8 cellular contexts compared by ENCODE assay signal in the genomic region with DNA sequence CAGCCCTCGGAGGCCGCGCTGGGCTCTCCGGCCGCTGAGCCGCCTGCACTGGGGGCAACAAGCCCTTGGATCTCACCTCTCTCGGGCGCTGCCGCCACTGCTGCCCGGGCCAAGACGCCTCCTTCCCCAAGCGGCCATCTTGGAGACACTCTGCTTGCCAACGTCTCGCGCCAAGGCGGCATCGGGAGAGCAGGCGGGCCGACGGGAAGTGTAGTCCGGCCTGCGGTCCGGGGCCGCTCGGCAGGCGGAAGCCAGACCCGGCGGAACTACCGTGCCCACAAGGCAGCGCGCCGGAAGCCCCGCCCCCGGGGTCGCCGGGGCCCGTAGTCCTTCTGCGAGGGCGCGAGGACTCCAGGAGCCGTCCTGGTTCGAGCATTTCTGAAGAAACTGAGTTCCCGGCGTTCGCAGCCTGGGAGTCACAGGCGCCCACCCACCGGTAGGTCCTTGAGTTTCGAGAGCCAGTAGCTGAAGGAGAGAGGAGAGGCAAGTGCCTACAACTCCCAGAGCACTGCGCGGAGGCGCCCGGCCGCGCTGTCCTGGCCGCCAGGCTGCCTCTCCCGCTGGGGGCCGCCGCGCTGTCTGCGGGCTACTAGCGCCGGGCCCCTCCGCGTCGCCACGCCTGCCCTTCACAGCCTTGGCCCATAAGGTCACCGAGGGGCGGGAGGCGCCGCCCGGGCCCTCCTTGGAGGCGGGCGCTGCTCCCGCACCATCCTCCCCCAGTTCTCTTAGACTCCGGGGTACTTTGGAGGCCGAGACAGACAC. TPM values are rescaled to one million over a fixed set of nuclear protein-coding genes. Genes with fewer than 3 reads are reported as not detected.
DNase-seq lines count a peak whose midpoint lies in the region; ATAC-seq and TF ChIP-seq lines count a peak whose summit lies in the region.

TSS of gene TMEM11 (minus strand) at position 147 of the 762 bp plus-strand sequence. CDS start at position 138, 9 bp downstream.

- in situ Hi-C loops in Panc1 (cut with HindIII; ENCODE audit: low pct_unique_long_range_greater_than_20kb, low sequenced_read_pairs) = no loop called here

- 0% methylated on average over 70 to 76 of the region's 76 CpGs for WGBS in esophagus, 2 donors

- no peaks in the 10 kb centered on the region for H3K9me3 Mint-ChIP-seq in activated T-cell treated with anti-CD3 and anti-CD28 coated beads, Interleukin-2, amount 50 U/mL, for 4 hours

- H3K4me1 ChIP-seq in Panc1 (ENCODE audit: control insufficient read depth, insufficient read depth, low read length) (peaks cover 15% of the 10 kb centered on the region), esophagus (ENCODE audit: control insufficient read depth in 2 of 2, insufficient read depth in 2 of 2, low read length in 1 of 2) (peaks cover 4 to 20% of the 10 kb centered on the region in 2 donors), muscle layer of colon (ENCODE audit: insufficient read depth, low read length) (peaks cover 43% of the 10 kb centered on the region)

- H3K27ac ChIP-seq in Panc1 (ENCODE audit: low read length) = peak within 1 kb of the TSS; percentile 92
- peak within 1 kb of the TSS; percentile 96 to 98 for H3K27ac ChIP-seq in esophagus (ENCODE audit: low read depth in 2 of 2, low read length in 1 of 2)
- H3K27ac ChIP-seq in muscle layer of colon (ENCODE audit: low read depth, low read length) = peak within 1 kb of the TSS; percentile 84

- ATAC-seq in GM21737 (IDR thresholded peaks at IDR 0.05; ENCODE audit: unreplicated experiment) (peak; percentile 85), Panc1 (peak; percentile 94)
- ATAC-seq in activated T-cell treated with anti-CD3 and anti-CD28 coated beads, Interleukin-2, amount 50 U/mL, for 4 hours = peak; percentile 93 to 94

- H3K9ac ChIP-seq in muscle layer of colon (ENCODE audit: low read length) = peak within 1 kb of the TSS; percentile 83

- peaks cover 3% of the 10 kb centered on the region for H3K36me3 Mint-ChIP-seq in activated T-cell treated with anti-CD3 and anti-CD28 coated beads, Interleukin-2, amount 50 U/mL, for 4 hours (ENCODE audit: insufficient read depth)

- no peaks in the 10 kb centered on the region for H3K27me3 Mint-ChIP-seq in activated T-cell treated with anti-CD3 and anti-CD28 coated beads, Interleukin-2, amount 50 U/mL, for 4 hours (ENCODE audit: low read depth)

- POLR2A ChIA-PET in Panc1 (lab: Charles Lee) = interaction anchor here (0.5 kb wide), 1 partner anchor 168 kb away, joined by 3 read pairs; no protein-coding TSS in a partner anchor

- H3K4me3 ChIP-seq in Panc1 (ENCODE audit: low read depth in 2 of 2, low read length in 2 of 2) (peak within 1 kb of the TSS; percentile 81 to 93), esophagus (ENCODE audit: low read depth in 1 of 2, low read length in 2 of 2) (peak within 1 kb of the TSS; percentile 97 to 99), muscle layer of colon (ENCODE audit: low read depth in 1 of 2, low read length in 2 of 2) (peak within 1 kb of the TSS; percentile 81 to 99)

- DNase-seq in DMS79 treated with DMSO at 0.1 percent for 48 hours (lab: John Stamatoyannopoulos, UW) (peak; percentile 57), KG1 (lab: John Stamatoyannopoulos, UW) (peak; percentile 45), Panc1 (ENCODE audit: low read depth, low spot score) (peak; percentile 38)
- DNase-seq in activated T-cell treated with anti-CD3 and anti-CD28 coated beads, Interleukin-2, amount 50 U/mL, for 4 hours = peak; percentile 92
- DNase-seq in stimulated activated CD8-positive, alpha-beta memory T cell treated with anti-CD3 and anti-CD28 coated beads, Interleukin-7, amount 100 ng/mL, for 1 hour (ENCODE audit: low read depth in 2 of 2) = peak; percentile 85 to 90

- H3K36me3 ChIP-seq in Panc1 (ENCODE audit: control insufficient read depth, insufficient read depth, low read length) = peaks cover 3% of the 10 kb centered on the region
- H3K36me3 ChIP-seq in esophagus (ENCODE audit: control insufficient read depth in 2 of 2, insufficient read depth in 2 of 2, low read length in 1 of 2) = no peaks in the 10 kb centered on the region
- peaks cover 19% of the 10 kb centered on the region for H3K36me3 ChIP-seq in muscle layer of colon (ENCODE audit: insufficient read depth, low read length)

- no peak for TF ChIP-seq CTCF in Panc1 (IDR thresholded peaks at IDR 0.05)

- H3K27me3 ChIP-seq in Panc1 (ENCODE audit: control insufficient read depth, insufficient read depth, low read length) (no peaks in the 10 kb centered on the region), esophagus (ENCODE audit: control insufficient read depth in 1 of 2, insufficient read depth in 2 of 2, low read length in 2 of 2) (no peaks in the 10 kb centered on the region), muscle layer of colon (ENCODE audit: control insufficient read depth in 1 of 2, insufficient read depth in 2 of 2, low read length in 2 of 2) (no peaks in the 10 kb centered on the region)

- no TSS peak for BruUV-seq in Panc1 (replicated peaks; lab: Mats Ljungman, UMichigan)

- intact Hi-C loops in Panc1 (cut with micrococcal nuclease; ENCODE audit: unreplicated experiment) = loop anchor here (10.0 kb wide), 1 partner anchor 89 kb away; the partner anchor contains the start of gene DHRS7B

- H3K9me3 ChIP-seq in Panc1 (ENCODE audit: control insufficient read depth, insufficient read depth, low read depth, low read length) = no peaks in the 10 kb centered on the region
- H3K9me3 ChIP-seq in esophagus (ENCODE audit: control insufficient read depth in 2 of 2, insufficient read depth in 1 of 2, low read depth in 1 of 2, low read length in 1 of 2) = no peaks in the 10 kb centered on the region
- H3K9me3 ChIP-seq in muscle layer of colon (ENCODE audit: low read length) = no peaks in the 10 kb centered on the region

- peaks cover 64% of the 10 kb centered on the region for H3K4me1 Mint-ChIP-seq in activated T-cell treated with anti-CD3 and anti-CD28 coated beads, Interleukin-2, amount 50 U/mL, for 4 hours (ENCODE audit: low read depth)

- CTCF ChIA-PET in Panc1 (lab: Charles Lee) = no interaction called here

- peak within 1 kb of the TSS; percentile 94 for H3K4me3 Mint-ChIP-seq in activated T-cell treated with anti-CD3 and anti-CD28 coated beads, Interleukin-2, amount 50 U/mL, for 4 hours

RNA-seq across cellular contexts. Expression of gene TMEM11, which starts in this region (rescaled TPM):
- total RNA-seq in Panc1 (2021; ENCODE audit: unreplicated experiment) = 23.4 TPM
- 33.4 TPM for polyA plus RNA-seq in Panc1 (2012; ENCODE audit: insufficient read length)
- 10 to 100 TPM; 35.7 to 39.8 (median 35.7) TPM for total RNA-seq in activated T-cell treated with anti-CD3 and anti-CD28 coated beads, Interleukin-2, amount 50 U/mL, for 4 hours
- polyA plus RNA-seq in esophagus = 10 to 100 TPM; 28.0 TPM

Comparison
In these comparisons a context has a peak if more than half of its experiments do, and no peak if none do; other contexts are left out.
1. Peak in every context shown above with its lines: DNase-seq, ATAC-seq, H3K4me3 ChIP-seq and H3K27ac ChIP-seq.
2. DNase-seq: peak in every context shown above with its lines; median percentile 92 in activated T-cell treated with anti-CD3 and anti-CD28 coated beads, Interleukin-2, amount 50 U/mL, for 4 hours; 88 in stimulated activated CD8-positive, alpha-beta memory T cell treated with anti-CD3 and anti-CD28 coated beads, Interleukin-7, amount 100 ng/mL, for 1 hour; 57 in DMS79 treated with DMSO at 0.1 percent for 48 hours; 45 in KG1; 38 in Panc1.